6 cellular contexts compared by ENCODE assay signal in the genomic region with DNA sequence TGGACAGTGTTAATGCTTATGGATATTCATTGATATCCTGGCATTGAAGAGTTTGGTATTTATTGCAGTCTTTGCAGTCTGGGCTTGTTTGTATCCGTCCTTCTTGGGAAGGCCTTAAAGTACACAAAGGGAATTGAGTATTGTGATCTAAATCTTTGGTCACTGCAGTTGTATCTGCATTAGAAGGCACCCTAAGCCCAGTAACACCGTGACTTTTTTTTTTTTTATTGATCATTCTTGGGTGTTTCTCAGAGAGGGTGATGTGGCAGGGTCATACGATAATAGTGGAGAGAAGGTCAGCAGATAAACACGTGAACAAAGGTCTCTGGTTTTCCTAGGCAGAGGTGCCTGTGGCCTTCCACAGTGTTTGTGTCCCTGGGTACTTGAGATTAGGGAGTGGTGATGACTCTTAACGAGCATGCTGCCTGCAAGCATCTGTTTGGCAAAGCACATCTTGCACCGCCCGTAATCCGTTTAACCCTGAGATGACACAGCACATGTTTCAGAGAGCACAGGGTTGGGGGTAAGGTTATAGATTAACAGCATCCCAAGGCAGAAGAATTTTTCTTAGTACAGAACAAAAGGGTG.
A peak's percentile ranks its signal among the peaks of the same experiment; 100 is the strongest.
DNase-seq lines count a peak whose midpoint lies in the region; FAIRE-seq and TF ChIP-seq lines count a peak whose summit lies in the region.
"Not testable (repeated sequence)": the region's sequence is repeated elsewhere in the genome, so short reads cannot be mapped to it uniquely, and the experiment has no call there.

No MANE protein-coding gene starts in this region.

- H3K4me1 ChIP-seq in H9 (ENCODE audit: insufficient read depth, low read length); liver (ENCODE audit: control insufficient read depth in 4 of 4, insufficient read depth in 4 of 4, low read length in 3 of 4); small intestine (ENCODE audit: control insufficient read depth in 2 of 2, insufficient read depth in 1 of 2, low read depth in 1 of 2, low read length in 1 of 2): not testable (repeated sequence)

- H2BK12ac ChIP-seq in H9 (ENCODE audit: insufficient read length, low read depth, low read length): not testable (repeated sequence)

- H3K9me3 ChIP-seq in H9 (ENCODE audit: control insufficient read depth, low read depth, low read length); liver (ENCODE audit: control insufficient read depth in 4 of 4, low read length in 3 of 4); small intestine (ENCODE audit: control insufficient read depth, low read depth): not testable (repeated sequence)

- H3K36me3 Mint-ChIP-seq in H9 (ENCODE audit: insufficient read depth in 1 of 3, low read depth in 3 of 3): peaks cover 2 to 20% (median 12%) of the 10 kb centered on the region in 3 experiments; a peak in 6 of 7 replicates

- not testable (repeated sequence) for H3K23me2 ChIP-seq in H9 (ENCODE audit: insufficient read length, low read depth, low read length, poor library complexity, severe bottlenecking)

- H4K5ac ChIP-seq in H9 (ENCODE audit: insufficient read length, low read depth, low read length): not testable (repeated sequence)

- H2BK5ac ChIP-seq in H9 (ENCODE audit: insufficient read length, low read length): not testable (repeated sequence)

- not testable (repeated sequence) for FAIRE-seq in small intestine (lab: Jason Lieb, UNC)

- H3K36me3 ChIP-seq in liver (ENCODE audit: control insufficient read depth in 4 of 4, insufficient read depth in 3 of 4, low read depth in 1 of 4, low read length in 3 of 4); small intestine (ENCODE audit: control insufficient read depth in 2 of 2, insufficient read depth in 2 of 2, low read length in 2 of 2): not testable (repeated sequence)

- H3K27ac ChIP-seq in H9 (ENCODE audit: insufficient read length, low read depth, low read length); small intestine (ENCODE audit: low read depth in 1 of 2, low read length in 1 of 2): not testable (repeated sequence)
- H3K27ac ChIP-seq in liver (ENCODE audit: low read depth in 1 of 2, low read length in 2 of 2): peak overlapping the region in 1 of 2 donors; percentile 46

- not testable (repeated sequence) for H3K4me1 Mint-ChIP-seq in H9

- not testable (repeated sequence) for H3K14ac ChIP-seq in H9 (ENCODE audit: insufficient read depth, low read length)

- H3K56ac ChIP-seq in H9 (ENCODE audit: insufficient read length, low read depth, low read length): not testable (repeated sequence)

- not testable (repeated sequence) for H2AFZ ChIP-seq in H9 (ENCODE audit: low read length)

- not testable (repeated sequence) for H3T11ph ChIP-seq in H9 (ENCODE audit: low read length)

- not testable (repeated sequence) for H3K27me3 Mint-ChIP-seq in H9 (ENCODE audit: low read depth)

- not testable (repeated sequence) for TF ChIP-seq CTCF in H9 (conservative IDR thresholded peaks at IDR 0.05); liver (IDR thresholded peaks at IDR 0.05; ENCODE audit: low read depth, low read length, missing input control)

- DNase-seq in H9 (peak; percentile 4), NCI-H524 treated with DMSO at 0.1 percent for 48 hours (lab: John Stamatoyannopoulos, UW) (peak; percentile 56), NCI-H82 treated with DMSO at 0.1 percent for 48 hours (lab: John Stamatoyannopoulos, UW; ENCODE audit: unreplicated experiment) (peak; percentile 47), kidney tubule cell (ENCODE audit: low spot score) (peak; percentile 17), small intestine (peak; percentile 69)

- not testable (repeated sequence) for H3K27me3 ChIP-seq in H9 (ENCODE audit: insufficient read depth, low read length); liver (ENCODE audit: control insufficient read depth in 4 of 4, insufficient read depth in 4 of 4, low read length in 3 of 4); small intestine (ENCODE audit: control insufficient read depth in 2 of 2, insufficient read depth in 2 of 2, low read length in 2 of 2)

- not testable (repeated sequence) for H2BK20ac ChIP-seq in H9 (ENCODE audit: low read depth, low read length, poor library complexity, severe bottlenecking)

- H3K79me1 ChIP-seq in H9 (ENCODE audit: insufficient read depth, low read depth, low read length, poor library complexity, severe bottlenecking): not testable (repeated sequence)

- not testable (repeated sequence) for H2BK120ac ChIP-seq in H9 (ENCODE audit: low read depth, low read length, poor library complexity, severe bottlenecking)

- H2BK15ac ChIP-seq in H9 (ENCODE audit: low read depth, low read length): not testable (repeated sequence)

- H3K4me3 ChIP-seq in liver (ENCODE audit: low read depth in 1 of 3, low read length in 3 of 3); small intestine (ENCODE audit: low read depth in 1 of 2, low read length in 2 of 2): not testable (repeated sequence)

- not testable (repeated sequence) for H4K91ac ChIP-seq in H9 (ENCODE audit: insufficient read length, low read depth, low read length)

- H3K23ac ChIP-seq in H9 (ENCODE audit: insufficient read length, low read depth, low read length): not testable (repeated sequence)

- WGBS in H9 (ENCODE audit: extremely low coverage, insufficient read length, low lambda C conversion rate): no CpG with 5 or more reads among the region's 8 CpGs
- WGBS in liver: 51% methylated on average over 8 of the region's 8 CpGs
- WGBS in small intestine, 3 donors: 45 to 76% (median 65%) methylated on average over 8 of the region's 8 CpGs

- not testable (repeated sequence) for H3K79me2 ChIP-seq in H9 (ENCODE audit: insufficient read depth, low read length)

- not testable (repeated sequence) for H3K4ac ChIP-seq in H9 (ENCODE audit: low read depth, low read length)

- H3K4me2 ChIP-seq in H9 (ENCODE audit: insufficient read depth, insufficient read length, low read length): not testable (repeated sequence)

- TF ChIP-seq RAD21 in liver (IDR thresholded peaks at IDR 0.05): not testable (repeated sequence)

- peaks cover 21 to 23% of the 10 kb centered on the region in 2 experiments for H3K9me3 Mint-ChIP-seq in H9

- not testable (repeated sequence) for H4K8ac ChIP-seq in H9 (replicated peaks; ENCODE audit: insufficient read length, low read depth, low read length)

- H3K9ac ChIP-seq in H9 (ENCODE audit: extremely low read depth, insufficient read length, low read length); liver (ENCODE audit: low read depth in 1 of 2, low read length in 2 of 2): not testable (repeated sequence)

- H3K18ac ChIP-seq in H9 (ENCODE audit: insufficient read length, low read depth, low read length): not testable (repeated sequence)

- H3K4me3 Mint-ChIP-seq in H9: not testable (repeated sequence)

- H3K27ac Mint-ChIP-seq in H9: not testable (repeated sequence)

- H4K20me1 ChIP-seq in H9 (ENCODE audit: control insufficient read depth, insufficient read depth, insufficient read length): not testable (repeated sequence)

- not testable (repeated sequence) for H2AK5ac ChIP-seq in H9 (ENCODE audit: insufficient read length, low read length)

TF ChIP-seq in liver, 16 proteins besides CTCF, POLR2A, EP300 and RAD21:
- TF ChIP-seq ZBTB33 (IDR thresholded peaks at IDR 0.05) (peak; percentile 39), HNF4A (conservative IDR thresholded peaks at IDR 0.05) (peak in 1 of 2 donors; percentile 66), RXRA (IDR thresholded peaks at IDR 0.05) (peak in 1 of 2 donors; percentile 78)

Comparison
In these comparisons a context has a peak if more than half of its experiments do, and no peak if none do; other contexts are left out.
1. DNase-seq: peak in every context shown above with its lines; median percentile 69 in small intestine; 56 in NCI-H524 treated with DMSO at 0.1 percent for 48 hours; 47 in NCI-H82 treated with DMSO at 0.1 percent for 48 hours; 17 in kidney tubule cell; 4 in H9.